ENCODE assay signal across 1 cellular context in genomic region chr9:114616684-114617520, GRCh38.
TF ChIP-seq lines count a peak whose summit lies in the region.

No MANE protein-coding gene starts in this region.

TF ChIP-seq in GM12878, 131 proteins besides CTCF, POLR2A, EP300 and RAD21 (continued from another document and continues in another):
- TF ChIP-seq CUX1 (IDR thresholded peaks at IDR 0.05; ENCODE audit: insufficient replicate concordance, low read depth, low read length) = no peak
- TF ChIP-seq JUND (IDR thresholded peaks at IDR 0.05; ENCODE audit: low read depth, low read length) = no peak
- TF ChIP-seq LARP7 (IDR thresholded peaks at IDR 0.05) = 0 out of 2 replicates have a peak, but pooled peaks have one; percentile 41
- no peak for TF ChIP-seq PKNOX1 (IDR thresholded peaks at IDR 0.05)
- TF ChIP-seq USF2 (IDR thresholded peaks at IDR 0.05; ENCODE audit: borderline replicate concordance, low read depth, low read length) = no peak
- no peak for TF ChIP-seq NFYA (IDR thresholded peaks at IDR 0.05; ENCODE audit: borderline replicate concordance, low read depth, low read length)
- no peak for TF ChIP-seq YBX1 (IDR thresholded peaks at IDR 0.05)
- TF ChIP-seq IRF5 (IDR thresholded peaks at IDR 0.05; ENCODE audit: borderline replicate concordance) = no peak
- TF ChIP-seq NBN (IDR thresholded peaks at IDR 0.05) = peak; percentile 35
- TF ChIP-seq ETV6 (conservative IDR thresholded peaks at IDR 0.05 in 1 of 2, IDR thresholded peaks at IDR 0.05 in 1 of 2; ENCODE audit: borderline replicate concordance in 1 of 2, low read depth in 1 of 2) = peak in 1 of 2 experiments; percentile 21; a peak in 1 of 4 replicates
- no peak for TF ChIP-seq HDAC6 (IDR thresholded peaks at IDR 0.05; ENCODE audit: unreplicated experiment)
- no peak for TF ChIP-seq HCFC1 (IDR thresholded peaks at IDR 0.05; ENCODE audit: low read length)
- no peak for TF ChIP-seq RB1 (IDR thresholded peaks at IDR 0.05; ENCODE audit: borderline replicate concordance)
- TF ChIP-seq ZBTB4 (CRISPR knock-in tag; IDR thresholded peaks at IDR 0.05) = no peak
- TF ChIP-seq JUNB (IDR thresholded peaks at IDR 0.05) = no peak
- TF ChIP-seq TCF12 (IDR thresholded peaks at IDR 0.05; ENCODE audit: low read depth, low read length) = peak; percentile 77; the same call in 1 of the 2 replicates
- peak; percentile 71 for TF ChIP-seq EED (IDR thresholded peaks at IDR 0.05; ENCODE audit: low read depth)
- TF ChIP-seq ZBTB33 (IDR thresholded peaks at IDR 0.05) = no peak
- 0 out of 2 replicates have a peak, but pooled peaks have one; percentile 48 for TF ChIP-seq CBFB (IDR thresholded peaks at IDR 0.05; ENCODE audit: low read depth)
- no peak for TF ChIP-seq FOXM1 (IDR thresholded peaks at IDR 0.05; ENCODE audit: low read depth, low read length)
- TF ChIP-seq ATF7 (IDR thresholded peaks at IDR 0.05; ENCODE audit: low read depth) = 0 out of 2 replicates have a peak, but pooled peaks have one; percentile 20
- no peak for TF ChIP-seq SMC3 (IDR thresholded peaks at IDR 0.05; ENCODE audit: borderline replicate concordance, low read length)
- no peak for TF ChIP-seq BRCA1 (IDR thresholded peaks at IDR 0.05; ENCODE audit: low read depth, low read length)
- peak; percentile 87 for TF ChIP-seq SMAD1 (IDR thresholded peaks at IDR 0.05; ENCODE audit: low read depth, partially characterized antibody)
- peak; percentile 47 for TF ChIP-seq SPI1 (IDR thresholded peaks at IDR 0.05; ENCODE audit: borderline replicate concordance, insufficient read depth, low read depth, low read length)
- no peak for TF ChIP-seq BMI1 (IDR thresholded peaks at IDR 0.05; ENCODE audit: borderline replicate concordance)
- TF ChIP-seq PBX3 (IDR thresholded peaks at IDR 0.05; ENCODE audit: insufficient replicate concordance, low read depth, low read length) = no peak
- no peak for TF ChIP-seq ZNF622 (IDR thresholded peaks at IDR 0.05)
- TF ChIP-seq PAX8 (IDR thresholded peaks at IDR 0.05) = no peak
- TF ChIP-seq CBX5 (IDR thresholded peaks at IDR 0.05; ENCODE audit: low read depth) = peak; percentile 27; the same call in 1 of the 2 replicates
- TF ChIP-seq RUNX3 (IDR thresholded peaks at IDR 0.05; ENCODE audit: low read length) = peak; percentile 90
- peak; percentile 92 for TF ChIP-seq IKZF1 (conservative IDR thresholded peaks at IDR 0.05)
- TF ChIP-seq BCLAF1 (IDR thresholded peaks at IDR 0.05) = no peak
- TF ChIP-seq SIX5 (IDR thresholded peaks at IDR 0.05; ENCODE audit: low read depth, low read length, severe bottlenecking) = no peak
- no peak for TF ChIP-seq ZZZ3 (IDR thresholded peaks at IDR 0.05; ENCODE audit: control insufficient read depth, insufficient read length, low read depth)
- TF ChIP-seq CREB1 (IDR thresholded peaks at IDR 0.05; ENCODE audit: low read depth) = 0 out of 2 replicates have a peak, but pooled peaks have one; percentile 11
- peak; percentile 68 for TF ChIP-seq NR2C1 (IDR thresholded peaks at IDR 0.05)
- TF ChIP-seq CHD4 (IDR thresholded peaks at IDR 0.05) = no peak
- TF ChIP-seq SIN3A (IDR thresholded peaks at IDR 0.05; ENCODE audit: low read depth, low read length) = no peak
- no peak for TF ChIP-seq MTA3 (IDR thresholded peaks at IDR 0.05; ENCODE audit: borderline replicate concordance, low read length)
- no peak for TF ChIP-seq USF1 (IDR thresholded peaks at IDR 0.05; ENCODE audit: borderline replicate concordance, extremely low read length, insufficient read depth, low read depth, low read length)
- TF ChIP-seq RELA (IDR thresholded peaks at IDR 0.05; ENCODE audit: borderline replicate concordance, partially characterized antibody) = no peak
- TF ChIP-seq FOXK2 (IDR thresholded peaks at IDR 0.05) = no peak
- TF ChIP-seq POLR2AphosphoS2 (IDR thresholded peaks at IDR 0.05; ENCODE audit: low read depth, low read length) = no peak
